1 cellular context compared by ENCODE assay signal in the genomic region with DNA sequence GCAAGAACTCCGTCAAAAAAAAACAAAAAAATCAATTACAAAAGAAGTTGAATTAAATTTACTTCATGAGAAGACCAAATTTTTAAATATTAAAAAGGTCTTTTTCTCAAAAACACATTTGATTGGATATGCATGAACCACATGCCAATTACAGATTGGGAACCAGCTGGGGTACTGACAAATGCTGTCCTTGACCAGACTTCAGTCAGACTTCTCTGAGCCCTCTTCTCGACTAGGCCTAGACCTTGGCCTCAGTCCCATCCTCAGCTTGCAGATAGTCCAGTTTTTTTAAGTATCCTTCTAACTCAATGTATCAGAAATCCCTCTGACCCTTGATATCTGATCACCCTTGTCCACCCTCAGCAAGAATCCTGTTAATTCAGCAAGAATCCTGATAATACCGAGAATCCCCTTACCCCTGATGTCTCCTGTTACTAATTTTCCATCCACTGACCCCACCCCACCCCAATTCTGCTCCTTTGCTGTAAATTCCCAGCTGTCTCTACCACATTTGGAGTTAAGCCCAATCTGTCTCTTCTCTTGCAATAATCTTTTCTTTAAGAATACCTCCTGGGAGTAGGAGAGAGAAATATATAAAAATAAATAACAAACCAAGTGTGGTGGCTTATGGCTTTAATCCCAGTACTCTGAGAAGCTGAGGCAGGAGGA.
TF ChIP-seq lines count a peak whose summit lies in the region.

No MANE protein-coding gene starts in this region.

TF ChIP-seq in GM23338, 12 proteins besides CTCF, POLR2A, EP300 and RAD21 (continued from another document):
- TF ChIP-seq, protein P1, sequence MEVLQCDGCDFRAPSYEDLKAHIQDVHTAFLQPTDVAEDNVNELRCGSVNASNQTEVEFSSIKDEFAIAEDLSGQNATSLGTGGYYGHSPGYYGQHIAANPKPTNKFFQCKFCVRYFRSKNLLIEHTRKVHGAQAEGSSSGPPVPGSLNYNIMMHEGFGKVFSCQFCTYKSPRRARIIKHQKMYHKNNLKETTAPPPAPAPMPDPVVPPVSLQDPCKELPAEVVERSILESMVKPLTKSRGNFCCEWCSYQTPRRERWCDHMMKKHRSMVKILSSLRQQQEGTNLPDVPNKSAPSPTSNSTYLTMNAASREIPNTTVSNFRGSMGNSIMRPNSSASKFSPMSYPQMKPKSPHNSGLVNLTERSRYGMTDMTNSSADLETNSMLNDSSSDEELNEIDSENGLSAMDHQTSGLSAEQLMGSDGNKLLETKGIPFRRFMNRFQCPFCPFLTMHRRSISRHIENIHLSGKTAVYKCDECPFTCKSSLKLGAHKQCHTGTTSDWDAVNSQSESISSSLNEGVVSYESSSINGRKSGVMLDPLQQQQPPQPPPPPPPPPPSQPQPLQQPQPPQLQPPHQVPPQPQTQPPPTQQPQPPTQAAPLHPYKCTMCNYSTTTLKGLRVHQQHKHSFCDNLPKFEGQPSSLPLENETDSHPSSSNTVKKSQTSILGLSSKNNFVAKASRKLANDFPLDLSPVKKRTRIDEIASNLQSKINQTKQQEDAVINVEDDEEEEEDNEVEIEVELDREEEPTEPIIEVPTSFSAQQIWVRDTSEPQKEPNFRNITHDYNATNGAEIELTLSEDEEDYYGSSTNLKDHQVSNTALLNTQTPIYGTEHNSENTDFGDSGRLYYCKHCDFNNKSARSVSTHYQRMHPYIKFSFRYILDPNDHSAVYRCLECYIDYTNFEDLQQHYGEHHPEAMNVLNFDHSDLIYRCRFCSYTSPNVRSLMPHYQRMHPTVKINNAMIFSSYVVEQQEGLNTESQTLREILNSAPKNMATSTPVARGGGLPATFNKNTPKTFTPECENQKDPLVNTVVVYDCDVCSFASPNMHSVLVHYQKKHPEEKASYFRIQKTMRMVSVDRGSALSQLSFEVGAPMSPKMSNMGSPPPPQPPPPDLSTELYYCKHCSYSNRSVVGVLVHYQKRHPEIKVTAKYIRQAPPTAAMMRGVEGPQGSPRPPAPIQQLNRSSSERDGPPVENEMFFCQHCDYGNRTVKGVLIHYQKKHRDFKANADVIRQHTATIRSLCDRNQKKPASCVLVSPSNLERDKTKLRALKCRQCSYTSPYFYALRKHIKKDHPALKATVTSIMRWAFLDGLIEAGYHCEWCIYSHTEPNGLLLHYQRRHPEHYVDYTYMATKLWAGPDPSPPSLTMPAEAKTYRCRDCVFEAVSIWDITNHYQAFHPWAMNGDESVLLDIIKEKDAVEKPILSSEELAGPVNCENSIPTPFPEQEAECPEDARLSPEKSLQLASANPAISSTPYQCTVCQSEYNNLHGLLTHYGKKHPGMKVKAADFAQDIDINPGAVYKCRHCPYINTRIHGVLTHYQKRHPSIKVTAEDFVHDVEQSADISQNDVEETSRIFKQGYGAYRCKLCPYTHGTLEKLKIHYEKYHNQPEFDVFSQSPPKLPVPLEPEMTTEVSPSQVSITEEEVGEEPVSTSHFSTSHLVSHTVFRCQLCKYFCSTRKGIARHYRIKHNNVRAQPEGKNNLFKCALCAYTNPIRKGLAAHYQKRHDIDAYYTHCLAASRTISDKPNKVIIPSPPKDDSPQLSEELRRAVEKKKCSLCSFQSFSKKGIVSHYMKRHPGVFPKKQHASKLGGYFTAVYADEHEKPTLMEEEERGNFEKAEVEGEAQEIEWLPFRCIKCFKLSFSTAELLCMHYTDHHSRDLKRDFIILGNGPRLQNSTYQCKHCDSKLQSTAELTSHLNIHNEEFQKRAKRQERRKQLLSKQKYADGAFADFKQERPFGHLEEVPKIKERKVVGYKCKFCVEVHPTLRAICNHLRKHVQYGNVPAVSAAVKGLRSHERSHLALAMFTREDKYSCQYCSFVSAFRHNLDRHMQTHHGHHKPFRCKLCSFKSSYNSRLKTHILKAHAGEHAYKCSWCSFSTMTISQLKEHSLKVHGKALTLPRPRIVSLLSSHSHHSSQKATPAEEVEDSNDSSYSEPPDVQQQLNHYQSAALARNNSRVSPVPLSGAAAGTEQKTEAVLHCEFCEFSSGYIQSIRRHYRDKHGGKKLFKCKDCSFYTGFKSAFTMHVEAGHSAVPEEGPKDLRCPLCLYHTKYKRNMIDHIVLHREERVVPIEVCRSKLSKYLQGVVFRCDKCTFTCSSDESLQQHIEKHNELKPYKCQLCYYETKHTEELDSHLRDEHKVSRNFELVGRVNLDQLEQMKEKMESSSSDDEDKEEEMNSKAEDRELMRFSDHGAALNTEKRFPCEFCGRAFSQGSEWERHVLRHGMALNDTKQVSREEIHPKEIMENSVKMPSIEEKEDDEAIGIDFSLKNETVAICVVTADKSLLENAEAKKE (CRISPR knock-in tag; IDR thresholded peaks at IDR 0.05) = no peak
- no peak for TF ChIP-seq POLR2AphosphoS5 (IDR thresholded peaks at IDR 0.05; ENCODE audit: low read depth)
- no peak for TF ChIP-seq CREB1 (CRISPR knock-in tag; IDR thresholded peaks at IDR 0.05; ENCODE audit: low read depth)
- TF ChIP-seq ZNF114 (CRISPR knock-in tag; IDR thresholded peaks at IDR 0.05) = no peak
